ENCODE assay signal across 30 cellular contexts in genomic region chr11:16846305-16846704, GRCh38.
A peak's percentile ranks its signal among the peaks of the same experiment; 100 is the strongest.
DNase-seq lines count a peak whose midpoint lies in the region; ATAC-seq and TF ChIP-seq lines count a peak whose summit lies in the region.
"Had no signal": no experiment of that assay in that cellular context is flagged by ENCODE, and none has a peak within 500 bp of the region (broad histone marks: within the 10 kb centered on the region; RNA-seq: fewer than 3 reads in every experiment).

No MANE protein-coding gene starts in this region.

- DNase-seq in NOMO-1 treated with DMSO at 0.1 percent for 48 hours (lab: John Stamatoyannopoulos, UW; ENCODE audit: unreplicated experiment) (peak; percentile 2), NOMO-1 treated with dmso at 0.1 percent for 144 hours (lab: John Stamatoyannopoulos, UW; ENCODE audit: unreplicated experiment) (no peak), MV-4-11 (lab: John Stamatoyannopoulos, UW) (peak; percentile 39), fibroblast of pulmonary artery (ENCODE audit: low read depth) (peak; percentile 7), renal cortical epithelial cell (ENCODE audit: low read depth) (peak; percentile 49), right atrium auricular region (ENCODE audit: low spot score) (no peak), activated gamma-delta T cell treated with Interleukin-2 at 50 U/mL for 16 hours (no peak)
- DNase-seq: activated B cell treated with CpG ODN at 0.5 μM for 24 hours; activated CD8-positive, alpha-beta memory T cell treated with anti-CD3 and anti-CD28 coated beads, Interleukin-2, amount 10 ng/mL, durations not matched to agents 7 days and 5 days; activated naive CD4-positive, alpha-beta T cell treated with Interleukin-2 at 50 U/mL for 16 hours; activated T-cell treated with anti-CD3 and anti-CD28 coated beads, Interleukin-2, amount 50 U/mL, for 4 hours; amygdala; brain microvascular endothelial cell; Caco-2; GM23248; immature natural killer cell; mesenchymal stem cell; NCI-H1092; NCI-H1694 treated with DMSO at 0.1 percent for 48 hours; NCI-H446; NCI-H748 treated with DMSO at 0.1 percent for 48 hours; pancreas; stimulated activated CD4-positive, alpha-beta T cell treated with anti-CD3 and anti-CD28 coated beads, Interleukin-1b, Interleukin-23, amount 100 ng/mL, for 48 hours; stimulated activated naive CD8-positive, alpha-beta T cell treated with anti-CD3 and anti-CD28 coated beads, Interleukin-15, amount 100 ng/mL, for 72 hours; T-cell had no signal

- no peak overlapping the region for H3K27ac ChIP-seq in right atrium auricular region
- H3K27ac ChIP-seq: 22Rv1; BLaER1 treated with 17β-estradiol and CSF1 and Interleukin-3, amounts not matched to agents 10 nM and 100 nM; brain microvascular endothelial cell; GM23248; KMS-11; pancreas; thoracic aorta had no signal

- peaks cover 0 to 12% of the 10 kb centered on the region in 2 donors for H3K4me1 ChIP-seq in right atrium auricular region
- H3K4me1 ChIP-seq: Caco-2, pancreas had no signal

- no peak for TF ChIP-seq CTCF in fibroblast of pulmonary artery (IDR thresholded peaks at IDR 0.05; ENCODE audit: low read length, missing control alignments)
- no peak for TF ChIP-seq CTCF in right atrium auricular region (IDR thresholded peaks at IDR 0.05)

- no peaks in the 10 kb centered on the region for H3K9me3 ChIP-seq in right atrium auricular region
- H3K9me3 ChIP-seq: Caco-2, pancreas, thoracic aorta had no signal

- peaks cover 5% of the 10 kb centered on the region for H3K36me3 ChIP-seq in right atrium auricular region
- H3K36me3 ChIP-seq: BLaER1 treated with 17β-estradiol and CSF1 and Interleukin-3, amounts not matched to agents 10 nM and 100 nM; brain microvascular endothelial cell; thoracic aorta had no signal

- H3K27me3 ChIP-seq in right atrium auricular region = no peaks in the 10 kb centered on the region
- H3K27me3 ChIP-seq: BLaER1 treated with 17β-estradiol and CSF1 and Interleukin-3, amounts not matched to agents 10 nM and 100 nM; brain microvascular endothelial cell; pancreas had no signal

- ATAC-seq in GM18909 (IDR thresholded peaks at IDR 0.05; ENCODE audit: poor library complexity, unreplicated experiment) = no peak
- ATAC-seq: activated CD8-positive, alpha-beta memory T cell treated with anti-CD3 and anti-CD28 coated beads, Interleukin-2, amount 10 ng/mL, durations not matched to agents 7 days and 5 days; activated T-cell treated with anti-CD3 and anti-CD28 coated beads, Interleukin-2, amount 50 U/mL, for 4 hours; pancreas; stimulated activated naive CD8-positive, alpha-beta T cell treated with anti-CD3 and anti-CD28 coated beads, Interleukin-15, amount 100 ng/mL, for 72 hours; T-cell had no signal

- no peak overlapping the region for H3K4me3 ChIP-seq in fibroblast of pulmonary artery (replicated peaks; ENCODE audit: low read depth, low read length)
- no peak overlapping the region for H3K4me3 ChIP-seq in right atrium auricular region
- H3K4me3 ChIP-seq: BLaER1 treated with 17β-estradiol and CSF1 and Interleukin-3, amounts not matched to agents 10 nM and 100 nM; GM23248; pancreas; thoracic aorta had no signal

Comparison
In these comparisons a context has a peak if more than half of its experiments do, and no peak if none do; other contexts are left out.
1. DNase-seq: peak in NOMO-1 treated with DMSO at 0.1 percent for 48 hours (single experiment), MV-4-11 (single experiment), fibroblast of pulmonary artery (single experiment) and renal cortical epithelial cell (single experiment); none in NOMO-1 treated with dmso at 0.1 percent for 144 hours (single experiment), right atrium auricular region (single experiment) and activated gamma-delta T cell treated with Interleukin-2 at 50 U/mL for 16 hours (single experiment).